In the genomic region with DNA sequence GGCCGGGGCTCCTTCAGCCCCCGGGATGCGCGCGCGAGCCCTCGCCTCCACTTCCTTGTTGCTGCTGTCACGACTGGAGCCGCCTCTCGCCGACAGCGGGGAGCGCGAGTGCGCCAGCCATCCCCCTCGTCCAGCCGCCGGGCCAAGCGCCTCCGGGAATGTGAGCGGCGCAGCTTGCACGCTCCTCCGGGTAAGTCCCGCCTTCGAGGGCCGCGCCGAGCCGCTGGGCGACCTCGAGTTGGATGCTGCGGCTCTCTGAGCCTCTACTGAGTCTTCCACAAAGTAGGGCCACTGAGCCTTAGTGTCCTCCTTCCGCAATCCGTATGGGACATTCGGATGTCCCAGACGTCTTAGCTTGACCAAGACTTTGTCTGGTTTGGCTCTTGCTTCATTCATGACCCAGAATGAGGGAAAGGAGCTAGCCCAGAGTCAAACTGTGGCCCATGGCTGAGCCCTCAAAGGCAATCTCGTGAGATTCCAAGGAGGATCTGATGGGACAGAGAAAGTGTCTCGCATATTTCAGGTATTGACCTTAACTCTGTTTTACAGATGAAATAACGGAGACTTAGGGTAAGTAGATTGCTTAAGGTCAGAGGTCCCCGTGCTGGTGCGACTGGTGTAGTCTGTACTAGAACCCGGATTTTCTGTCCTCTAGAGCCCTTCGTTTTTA, we compare ENCODE assay signal across 7 cellular contexts. TPM values are rescaled to one million over a fixed set of nuclear protein-coding genes. Genes with fewer than 3 reads are reported as not detected.
DNase-seq lines count a peak whose midpoint lies in the region; ATAC-seq and TF ChIP-seq lines count a peak whose summit lies in the region.

No MANE protein-coding gene starts in this region.

- no peaks in the 10 kb centered on the region for H3K9me3 ChIP-seq in left lung

- TF ChIP-seq CTCF in VCaP (conservative IDR thresholded peaks at IDR 0.05) (no peak), left lung (IDR thresholded peaks at IDR 0.05) (no peak)

- H3K4me1 ChIP-seq in left lung: peaks cover 13 to 39% of the 10 kb centered on the region in 2 donors

- intact Hi-C loops in left lung (cut with DNase I): no loop called here

- peak; percentile 28 for DNase-seq in cerebellum (ENCODE audit: low spot score)
- peak; percentile 63 to 93 for DNase-seq in left lung
- peak; percentile 37 to 39 for DNase-seq in stimulated activated CD4-positive, alpha-beta T cell treated with anti-CD3 and anti-CD28 coated beads, Interleukin-4, amount 100 ng/mL, for 4 hours
- DNase-seq in inferior parietal cortex (ENCODE audit: extremely low spot score): no peak

- ATAC-seq in GM18873 (IDR thresholded peaks at IDR 0.05; ENCODE audit: low FRiP score, unreplicated experiment) (peak; percentile 2), HG03442 (IDR thresholded peaks at IDR 0.05; ENCODE audit: unreplicated experiment) (peak; percentile 10), left lung (peak; percentile 68)

- H3K27ac ChIP-seq in VCaP: peak overlapping the region; percentile 100
- H3K27ac ChIP-seq in left lung: peak overlapping the region; percentile 92 to 96

- peak overlapping the region; percentile 90 to 94 for H3K4me3 ChIP-seq in left lung

- no peaks in the 10 kb centered on the region for H3K27me3 ChIP-seq in left lung

- peaks cover 0 to 28% of the 10 kb centered on the region in 2 donors for H3K36me3 ChIP-seq in left lung

RNA-seq across cellular contexts. Expression of gene HMGXB3, which starts 0.6 kb away (rescaled TPM):
- 32.7 TPM for total RNA-seq in cerebellum
- 10 to 100 TPM; 27.5 to 37.1 TPM for total RNA-seq in left lung

RNA-seq across cellular contexts. Expression of gene TIGD6, which starts 0.7 kb away (rescaled TPM):
- 4.8 TPM for total RNA-seq in cerebellum
- total RNA-seq in left lung: 1 to 10 TPM; 4.1 to 5.8 TPM

RNA-seq across cellular contexts. Expression of gene SLC26A2, which starts 40.6 kb away (rescaled TPM):
- total RNA-seq in cerebellum (20.1 TPM), left lung (10 to 100 TPM; 14.3 to 18.5 TPM)

RNA-seq across cellular contexts. Expression of gene PDE6A, which starts 56.5 kb away (rescaled TPM):
- not detected for total RNA-seq in cerebellum
- total RNA-seq in left lung: not detected

Comparison
In these comparisons a context has a peak if more than half of its experiments do, and no peak if none do; other contexts are left out.
1. ATAC-seq: peak in every context shown above with its lines; median percentile 68 in left lung; 10 in HG03442; 2 in GM18873.